8 cellular contexts compared by ENCODE assay signal in genomic region chr19:16714702-16715294, GRCh38. TPM values are rescaled to one million over a fixed set of nuclear protein-coding genes. Genes with fewer than 3 reads are reported as not detected.
DNase-seq lines count a peak whose midpoint lies in the region; ATAC-seq and TF ChIP-seq lines count a peak whose summit lies in the region.

No MANE protein-coding gene starts in this region.

- no peaks in the 10 kb centered on the region for H3K9me3 ChIP-seq in osteoblast (ENCODE audit: low read depth, low read length)

- POLR2A ChIA-PET in BJ (lab: Charles Lee), result no interaction called here

- H3K27ac ChIP-seq in osteoblast (ENCODE audit: low read depth, low read length), result no peak overlapping the region

- CTCF ChIA-PET in BJ (lab: Yijun Ruan, JAX), result interaction anchor here (0.6 to 2.1 kb wide), 17 partner anchors 8 to 449 kb away, joined by 3 to 21 read pairs (median 4); no protein-coding TSS in a partner anchor

- H3K36me3 ChIP-seq in BJ (ENCODE audit: control insufficient read depth, insufficient read depth, low read length), result no peaks in the 10 kb centered on the region
- H3K36me3 ChIP-seq in osteoblast (ENCODE audit: insufficient read depth, low read length), result no peaks in the 10 kb centered on the region

- H3K4me1 ChIP-seq in osteoblast (ENCODE audit: insufficient read depth, low read length), result peaks cover 6% of the 10 kb centered on the region

- H4K20me1 ChIP-seq in osteoblast (ENCODE audit: insufficient read depth, low read length), result no peaks in the 10 kb centered on the region

- TF ChIP-seq CTCF in BJ (IDR thresholded peaks at IDR 0.05; ENCODE audit: insufficient read depth, low read depth, low read length), result peak; percentile 91
- TF ChIP-seq CTCF in fibroblast of the aortic adventitia (IDR thresholded peaks at IDR 0.05; ENCODE audit: insufficient read depth, low read length), result peak; percentile 92
- TF ChIP-seq CTCF in osteoblast (IDR thresholded peaks at IDR 0.05; ENCODE audit: extremely low read depth, low read depth, low read length), result peak; percentile 94

- H3K4me3 ChIP-seq in BJ (ENCODE audit: low read depth, low read length) (no peak overlapping the region), fibroblast of the aortic adventitia (ENCODE audit: low read depth, low read length) (no peak overlapping the region), osteoblast (ENCODE audit: insufficient read depth, low read length) (no peak overlapping the region)

- no peak for DNase-seq in BJ (ENCODE audit: low read depth)
- peak; percentile 51 for DNase-seq in H4 (ENCODE audit: low spot score)
- peak; percentile 65 for DNase-seq in NOMO-1 treated with DMSO at 0.1 percent for 48 hours (lab: John Stamatoyannopoulos, UW; ENCODE audit: unreplicated experiment)
- peak; percentile 46 for DNase-seq in activated T-cell treated with anti-CD3 and anti-CD28 coated beads, Interleukin-2, amount 50 U/mL, for 1 hour
- peak; percentile 62 for DNase-seq in fibroblast of the aortic adventitia (ENCODE audit: low read depth)
- DNase-seq in osteoblast (ENCODE audit: insufficient read length, low spot score, missing footprints), result peak; percentile 67

- H2AFZ ChIP-seq in osteoblast (ENCODE audit: low read length), result no peak overlapping the region

- no peak overlapping the region for H3K4me2 ChIP-seq in osteoblast (ENCODE audit: insufficient read depth, low read length)

- no peaks in the 10 kb centered on the region for H3K27me3 ChIP-seq in BJ (ENCODE audit: control insufficient read depth, insufficient read depth, low read length)
- H3K27me3 ChIP-seq in osteoblast (ENCODE audit: insufficient read depth, low read length), result no peaks in the 10 kb centered on the region

- ATAC-seq in HG03460 (IDR thresholded peaks at IDR 0.05; ENCODE audit: unreplicated experiment) (no peak), HG03442 (IDR thresholded peaks at IDR 0.05; ENCODE audit: unreplicated experiment) (no peak)

- H3K79me2 ChIP-seq in osteoblast (ENCODE audit: insufficient read depth, low read length), result no peaks in the 10 kb centered on the region

RNA-seq across cellular contexts. Expression of gene NWD1, which starts 4.8 kb away (rescaled TPM):
- not detected in 2 replicates for polyA plus RNA-seq in BJ (2011; rRNA removed)
- not detected in 2 replicates for polyA minus RNA-seq in BJ (2011; rRNA and poly(A)+ RNA removed)
- total RNA-seq in H4 (2014; rRNA removed; shearing (Covaris generic)), result 0.58 and 0.80 TPM in 2 replicates
- total RNA-seq in fibroblast of the aortic adventitia (ENCODE audit: low replicate concordance) (not detected in 2 replicates), osteoblast (not detected in 2 replicates)

RNA-seq across cellular contexts. Expression of gene TMEM38A, which starts 53.9 kb away (rescaled TPM):
- polyA plus RNA-seq in BJ (2011; rRNA removed), result 1.2 and 1.6 TPM in 2 replicates
- polyA minus RNA-seq in BJ (2011; rRNA and poly(A)+ RNA removed), result 1.7 and 2.7 TPM in 2 replicates
- 6.8 and 11.2 TPM in 2 replicates for total RNA-seq in H4 (2014; rRNA removed; shearing (Covaris generic))
- 1.4 and 3.3 TPM in 2 replicates for total RNA-seq in fibroblast of the aortic adventitia (ENCODE audit: low replicate concordance)
- total RNA-seq in osteoblast, result 2.4 and 2.5 TPM in 2 replicates

RNA-seq across cellular contexts. Expression of gene SMIM7, which starts 54.9 kb away (rescaled TPM):
- polyA plus RNA-seq in BJ (2011; rRNA removed), result 61.4 and 104 TPM in 2 replicates
- 22.1 and 29.9 TPM in 2 replicates for polyA minus RNA-seq in BJ (2011; rRNA and poly(A)+ RNA removed)
- 290 and 299 TPM in 2 replicates for total RNA-seq in H4 (2014; rRNA removed; shearing (Covaris generic))
- 85.2 and 122 TPM in 2 replicates for total RNA-seq in fibroblast of the aortic adventitia (ENCODE audit: low replicate concordance)
- total RNA-seq in osteoblast, result 57.8 and 60.1 TPM in 2 replicates
